8 cellular contexts compared by ENCODE assay signal in the genomic region with DNA sequence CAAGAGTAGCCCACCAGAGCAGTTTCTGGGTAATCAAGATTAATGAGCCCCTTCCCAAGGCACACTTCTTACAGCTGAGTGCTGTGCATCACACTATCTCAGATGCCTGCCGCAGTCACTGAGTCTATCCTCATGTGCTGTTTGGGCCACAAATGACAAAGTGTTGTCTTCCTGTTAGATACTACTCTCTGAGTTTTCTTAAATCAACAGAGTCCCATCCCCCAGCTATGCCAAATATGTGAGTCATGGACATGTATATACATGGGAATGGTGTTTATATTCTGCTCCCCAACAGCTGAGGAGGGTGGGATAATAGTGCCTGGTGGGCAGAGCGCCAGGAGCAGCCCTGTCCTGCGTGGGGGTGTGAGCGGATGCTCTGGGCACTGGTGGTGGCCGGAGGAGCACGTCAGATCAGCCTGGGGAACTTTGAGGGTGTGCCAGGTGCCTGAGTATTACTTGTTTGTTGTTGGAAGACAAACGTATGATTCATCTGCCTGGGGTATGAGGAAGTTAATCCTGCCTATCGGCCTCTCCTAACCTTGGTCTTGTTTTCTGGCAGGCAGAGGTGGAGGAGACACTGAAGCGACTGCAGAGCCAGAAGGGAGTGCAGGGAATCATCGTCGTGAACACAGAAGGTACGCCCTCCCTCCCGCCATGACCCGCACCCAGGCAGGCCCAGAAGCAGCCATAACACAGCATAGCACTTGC. TPM values are rescaled to one million over a fixed set of nuclear protein-coding genes. Genes with fewer than 3 reads are reported as not detected.
A peak's percentile ranks its signal among the peaks of the same experiment; 100 is the strongest.
DNase-seq lines count a peak whose midpoint lies in the region; ATAC-seq and TF ChIP-seq lines count a peak whose summit lies in the region.

No MANE protein-coding gene starts in this region.

- H3K9me3 ChIP-seq in liver (ENCODE audit: control insufficient read depth in 4 of 4, low read length in 3 of 4) = no peaks in the 10 kb centered on the region
- no peaks in the 10 kb centered on the region for H3K9me3 ChIP-seq in thoracic aorta

- H3K4me1 ChIP-seq in liver (ENCODE audit: control insufficient read depth in 4 of 4, insufficient read depth in 4 of 4, low read length in 3 of 4) = peaks cover 0 to 6% (median 2%) of the 10 kb centered on the region in 4 donors
- peaks cover 32 to 71% of the 10 kb centered on the region in 2 donors for H3K4me1 ChIP-seq in thoracic aorta (ENCODE audit: control insufficient read depth in 1 of 2, low read depth in 2 of 2)

- TF ChIP-seq RAD21 in liver (IDR thresholded peaks at IDR 0.05) = peak in 1 of 2 donors; percentile 9

- POLR2A ChIA-PET in BJ (lab: Charles Lee) = interaction anchor here (0.5 to 0.7 kb wide), 2 partner anchors 64 to 163 kb away, joined by 3 to 5 read pairs; a partner anchor contains a TSS

- H3K27me3 ChIP-seq in BJ (ENCODE audit: control insufficient read depth, insufficient read depth, low read length) (no peaks in the 10 kb centered on the region), liver (ENCODE audit: control insufficient read depth in 4 of 4, insufficient read depth in 4 of 4, low read length in 3 of 4) (no peaks in the 10 kb centered on the region), thoracic aorta (replicated peaks; ENCODE audit: insufficient read depth) (no peaks in the 10 kb centered on the region)

- no peak for TF ChIP-seq CTCF in BJ (IDR thresholded peaks at IDR 0.05; ENCODE audit: insufficient read depth, low read depth, low read length)
- TF ChIP-seq CTCF in cardiac fibroblast (IDR thresholded peaks at IDR 0.05; ENCODE audit: low read depth, low read length) = no peak
- TF ChIP-seq CTCF in liver (IDR thresholded peaks at IDR 0.05; ENCODE audit: low read depth, low read length, missing input control) = no peak
- no peak for TF ChIP-seq CTCF in thoracic aorta (IDR thresholded peaks at IDR 0.05)

- peak overlapping the region; percentile 60 for H3K27ac ChIP-seq in liver (ENCODE audit: low read depth in 1 of 2, low read length in 2 of 2)
- H3K27ac ChIP-seq in thoracic aorta = peak overlapping the region; percentile 35 to 69

- CTCF ChIA-PET in BJ (lab: Yijun Ruan, JAX) = interaction anchor here (3.5 to 5.0 kb wide), 2 partner anchors 14 to 213 kb away, joined by 23 to 52 read pairs; no protein-coding TSS in a partner anchor

- no peak overlapping the region for H3K9ac ChIP-seq in liver (ENCODE audit: low read depth in 1 of 2, low read length in 2 of 2)

- WGBS in liver = 48% methylated on average over 14 of the region's 14 CpGs

- H3K4me3 ChIP-seq in BJ (ENCODE audit: low read depth, low read length) (no peak overlapping the region), cardiac fibroblast (replicated peaks in 1 of 2; ENCODE audit: low read depth in 2 of 2, low read length in 2 of 2) (no peak overlapping the region), liver (ENCODE audit: low read depth in 1 of 3, low read length in 3 of 3) (no peak overlapping the region), thoracic aorta (peak overlapping the region; percentile 35)

- H3K36me3 ChIP-seq in BJ (ENCODE audit: control insufficient read depth, insufficient read depth, low read length) (peaks cover 16% of the 10 kb centered on the region), liver (ENCODE audit: control insufficient read depth in 4 of 4, insufficient read depth in 3 of 4, low read depth in 1 of 4, low read length in 3 of 4) (peaks cover 3 to 32% (median 23%) of the 10 kb centered on the region in 4 donors), thoracic aorta (peaks cover 22% of the 10 kb centered on the region)

- peak; percentile 66 for ATAC-seq in thoracic aorta (ENCODE audit: insufficient number of reproducible peaks, low FRiP score, low read depth)
- ATAC-seq in GM19324 (IDR thresholded peaks at IDR 0.05; ENCODE audit: low FRiP score, unreplicated experiment) = no peak

- DNase-seq in BJ (ENCODE audit: low read depth) (peak; percentile 99), NCI-H2029 treated with DMSO at 0.1 percent for 48 hours (lab: John Stamatoyannopoulos, UW) (peak; percentile 80), cardiac fibroblast (ENCODE audit: low read depth in 2 of 2) (peak; percentile 97 to 99), thoracic aorta (ENCODE audit: low spot score) (peak; percentile 67), KG1 (lab: John Stamatoyannopoulos, UW) (no peak), NCI-H1930 (lab: John Stamatoyannopoulos, UW) (no peak)

TF ChIP-seq in liver, 16 proteins besides CTCF, POLR2A, EP300 and RAD21:
- peak; percentile 21 for TF ChIP-seq SP1 (IDR thresholded peaks at IDR 0.05)
- no peak for TF ChIP-seq TAF1 (conservative IDR thresholded peaks at IDR 0.05)
- TF ChIP-seq, protein P1, sequence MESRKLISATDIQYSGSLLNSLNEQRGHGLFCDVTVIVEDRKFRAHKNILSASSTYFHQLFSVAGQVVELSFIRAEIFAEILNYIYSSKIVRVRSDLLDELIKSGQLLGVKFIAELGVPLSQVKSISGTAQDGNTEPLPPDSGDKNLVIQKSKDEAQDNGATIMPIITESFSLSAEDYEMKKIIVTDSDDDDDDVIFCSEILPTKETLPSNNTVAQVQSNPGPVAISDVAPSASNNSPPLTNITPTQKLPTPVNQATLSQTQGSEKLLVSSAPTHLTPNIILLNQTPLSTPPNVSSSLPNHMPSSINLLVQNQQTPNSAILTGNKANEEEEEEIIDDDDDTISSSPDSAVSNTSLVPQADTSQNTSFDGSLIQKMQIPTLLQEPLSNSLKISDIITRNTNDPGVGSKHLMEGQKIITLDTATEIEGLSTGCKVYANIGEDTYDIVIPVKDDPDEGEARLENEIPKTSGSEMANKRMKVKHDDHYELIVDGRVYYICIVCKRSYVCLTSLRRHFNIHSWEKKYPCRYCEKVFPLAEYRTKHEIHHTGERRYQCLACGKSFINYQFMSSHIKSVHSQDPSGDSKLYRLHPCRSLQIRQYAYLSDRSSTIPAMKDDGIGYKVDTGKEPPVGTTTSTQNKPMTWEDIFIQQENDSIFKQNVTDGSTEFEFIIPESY (IDR thresholded peaks at IDR 0.05) = no peak
- no peak for TF ChIP-seq YY1 (IDR thresholded peaks at IDR 0.05)
- TF ChIP-seq RXRA (IDR thresholded peaks at IDR 0.05) = peak in 1 of 2 donors; percentile 55
- TF ChIP-seq, protein P2, sequence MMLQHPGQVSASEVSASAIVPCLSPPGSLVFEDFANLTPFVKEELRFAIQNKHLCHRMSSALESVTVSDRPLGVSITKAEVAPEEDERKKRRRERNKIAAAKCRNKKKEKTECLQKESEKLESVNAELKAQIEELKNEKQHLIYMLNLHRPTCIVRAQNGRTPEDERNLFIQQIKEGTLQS (IDR thresholded peaks at IDR 0.05) = no peak
- no peak for TF ChIP-seq GABPA (IDR thresholded peaks at IDR 0.05 in 1 of 2, conservative IDR thresholded peaks at IDR 0.05 in 1 of 2)
- no peak for TF ChIP-seq NR2F2 (IDR thresholded peaks at IDR 0.05)
- TF ChIP-seq HNF4G (IDR thresholded peaks at IDR 0.05) = no peak
- TF ChIP-seq JUND (IDR thresholded peaks at IDR 0.05) = peak; percentile 53 to 80
- no peak for TF ChIP-seq FOXA1 (IDR thresholded peaks at IDR 0.05)
- TF ChIP-seq FOXA2 (IDR thresholded peaks at IDR 0.05) = peak; percentile 45
- TF ChIP-seq, protein P3, sequence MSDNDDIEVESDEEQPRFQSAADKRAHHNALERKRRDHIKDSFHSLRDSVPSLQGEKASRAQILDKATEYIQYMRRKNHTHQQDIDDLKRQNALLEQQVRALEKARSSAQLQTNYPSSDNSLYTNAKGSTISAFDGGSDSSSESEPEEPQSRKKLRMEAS (IDR thresholded peaks at IDR 0.05) = no peak
- no peak for TF ChIP-seq HNF4A (conservative IDR thresholded peaks at IDR 0.05)
- TF ChIP-seq, protein P4, sequence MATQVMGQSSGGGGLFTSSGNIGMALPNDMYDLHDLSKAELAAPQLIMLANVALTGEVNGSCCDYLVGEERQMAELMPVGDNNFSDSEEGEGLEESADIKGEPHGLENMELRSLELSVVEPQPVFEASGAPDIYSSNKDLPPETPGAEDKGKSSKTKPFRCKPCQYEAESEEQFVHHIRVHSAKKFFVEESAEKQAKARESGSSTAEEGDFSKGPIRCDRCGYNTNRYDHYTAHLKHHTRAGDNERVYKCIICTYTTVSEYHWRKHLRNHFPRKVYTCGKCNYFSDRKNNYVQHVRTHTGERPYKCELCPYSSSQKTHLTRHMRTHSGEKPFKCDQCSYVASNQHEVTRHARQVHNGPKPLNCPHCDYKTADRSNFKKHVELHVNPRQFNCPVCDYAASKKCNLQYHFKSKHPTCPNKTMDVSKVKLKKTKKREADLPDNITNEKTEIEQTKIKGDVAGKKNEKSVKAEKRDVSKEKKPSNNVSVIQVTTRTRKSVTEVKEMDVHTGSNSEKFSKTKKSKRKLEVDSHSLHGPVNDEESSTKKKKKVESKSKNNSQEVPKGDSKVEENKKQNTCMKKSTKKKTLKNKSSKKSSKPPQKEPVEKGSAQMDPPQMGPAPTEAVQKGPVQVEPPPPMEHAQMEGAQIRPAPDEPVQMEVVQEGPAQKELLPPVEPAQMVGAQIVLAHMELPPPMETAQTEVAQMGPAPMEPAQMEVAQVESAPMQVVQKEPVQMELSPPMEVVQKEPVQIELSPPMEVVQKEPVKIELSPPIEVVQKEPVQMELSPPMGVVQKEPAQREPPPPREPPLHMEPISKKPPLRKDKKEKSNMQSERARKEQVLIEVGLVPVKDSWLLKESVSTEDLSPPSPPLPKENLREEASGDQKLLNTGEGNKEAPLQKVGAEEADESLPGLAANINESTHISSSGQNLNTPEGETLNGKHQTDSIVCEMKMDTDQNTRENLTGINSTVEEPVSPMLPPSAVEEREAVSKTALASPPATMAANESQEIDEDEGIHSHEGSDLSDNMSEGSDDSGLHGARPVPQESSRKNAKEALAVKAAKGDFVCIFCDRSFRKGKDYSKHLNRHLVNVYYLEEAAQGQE (IDR thresholded peaks at IDR 0.05) = no peak

RNA-seq across cellular contexts. Expression of a gene that starts 9.6 kb away (rescaled TPM):
- polyA plus RNA-seq in BJ (2011; rRNA removed) (310 and 320 TPM in 2 replicates), liver (10 to 100 TPM; 57.8 to 66.9 TPM)
- polyA minus RNA-seq in BJ (2011; rRNA and poly(A)+ RNA removed) = 119 and 193 TPM in 2 replicates
- total RNA-seq in liver (10 to 100 TPM; 15.8 to 31.7 TPM), thoracic aorta (100 to 1,000 TPM; 115 to 138 TPM)

RNA-seq across cellular contexts. Expression of a gene that starts 32.7 kb away (rescaled TPM):
- polyA plus RNA-seq in BJ (2011; rRNA removed) (28.7 and 33.7 TPM in 2 replicates), liver (10 to 100 TPM; 19.1 to 38.8 TPM)
- 19.6 and 20.9 TPM in 2 replicates for polyA minus RNA-seq in BJ (2011; rRNA and poly(A)+ RNA removed)
- total RNA-seq in liver (1 to 10 TPM; 4.9 to 6.3 TPM), thoracic aorta (10 to 100 TPM; 39.2 to 79.6 TPM)

Comparison
In these comparisons a context has a peak if more than half of its experiments do, and no peak if none do; other contexts are left out.
1. DNase-seq: peak in BJ (single experiment), NCI-H2029 treated with DMSO at 0.1 percent for 48 hours (single experiment), cardiac fibroblast (2 of 2) and thoracic aorta (single experiment); none in KG1 (single experiment) and NCI-H1930 (0 of 2).
2. RNA of a gene that starts 32.7 kb away (total RNA-seq): 39.2 to 79.6 TPM in thoracic aorta; 4.9 to 6.3 TPM in liver; every median in the first group is over 4 times any median in the second.